Comparison of ENCODE assay signal across 19 cellular contexts in the genomic region with DNA sequence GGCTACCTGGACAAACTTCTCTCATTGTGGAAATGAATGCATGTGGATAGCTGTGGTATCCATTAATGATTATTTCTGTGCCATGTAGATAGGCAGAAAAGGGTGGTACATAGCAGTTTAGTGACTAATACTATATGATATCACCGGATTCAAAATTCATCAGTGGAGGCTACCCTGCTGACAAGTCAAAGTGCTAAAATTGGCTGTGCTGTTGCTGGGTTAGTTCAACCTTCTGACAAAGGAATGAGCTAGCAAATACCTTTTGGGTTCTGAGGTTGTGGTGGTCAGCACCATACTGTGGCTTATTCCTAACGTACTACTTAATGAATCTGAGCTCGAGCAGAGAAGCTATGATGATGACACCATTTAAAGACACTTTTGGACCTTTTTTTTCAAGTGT.
"Had no signal": no experiment of that assay in that cellular context is flagged by ENCODE, and none has a peak within 500 bp of the region (broad histone marks: within the 10 kb centered on the region; RNA-seq: fewer than 3 reads in every experiment).

No MANE protein-coding gene starts in this region.

- H3K27me3 Mint-ChIP-seq: activated CD4-positive, alpha-beta T cell treated with anti-CD3 and anti-CD28 coated beads, Interleukin-2, amount 10 ng/mL, durations not matched to agents 24 days and 14 days had no signal

- H3K36me3 Mint-ChIP-seq: mesothelial cell of epicardium, neural progenitor cell had no signal

- H3K27ac ChIP-seq: dorsolateral prefrontal cortex, hepatocyte, neural progenitor cell, ovary, sigmoid colon, stomach, testis, upper lobe of left lung had no signal

- H3K4me1 Mint-ChIP-seq: activated CD4-positive, alpha-beta T cell treated with anti-CD3 and anti-CD28 coated beads, Interleukin-2, amount 10 ng/mL, durations not matched to agents 24 days and 14 days had no signal

- H3K4me3 ChIP-seq: dorsolateral prefrontal cortex, hepatocyte, neural progenitor cell, ovary, sigmoid colon, stomach, testis, upper lobe of left lung had no signal

- ATAC-seq: activated naive CD4-positive, alpha-beta T cell treated with anti-CD3 and anti-CD28 coated beads, Interleukin-2, amount 50 U/mL, for 72 hours; activated T-cell treated with anti-CD3 and anti-CD28 coated beads, Interleukin-2, amount 50 U/mL, for 72 hours had no signal

- DNase-seq: activated CD4-positive, alpha-beta T cell treated with anti-CD3 and anti-CD28 coated beads, Interleukin-2, amount 10 ng/mL, durations not matched to agents 24 days and 14 days; activated CD4-positive, CD25-positive, alpha-beta regulatory T cell; activated CD8-positive, alpha-beta memory T cell treated with anti-CD3 and anti-CD28 coated beads, Interleukin-2, amount 50 U/mL, for 48 hours; activated gamma-delta T cell; activated T-cell treated with anti-CD3 and anti-CD28 coated beads, Interleukin-2, amount 50 U/mL, for 72 hours; dorsolateral prefrontal cortex; endodermal cell; erythroblast; ovary; sigmoid colon; stimulated activated CD4-positive, alpha-beta T cell treated with anti-CD3 and anti-CD28 coated beads, Interleukin-2, amount 100 ng/mL, for 24 hours; stomach; testis; upper lobe of left lung had no signal

- H3K4me1 ChIP-seq: stomach, testis, upper lobe of left lung had no signal

- H3K36me3 ChIP-seq: neural progenitor cell, ovary, sigmoid colon, stomach, upper lobe of left lung had no signal

- H3K27me3 ChIP-seq: hepatocyte, neural progenitor cell, ovary, sigmoid colon, stomach, testis, upper lobe of left lung had no signal

- FAIRE-seq: keratinocyte had no signal

- H3K9me3 ChIP-seq: ovary, sigmoid colon, stomach, testis, upper lobe of left lung had no signal

- H3K4me3 Mint-ChIP-seq: activated CD4-positive, alpha-beta T cell treated with anti-CD3 and anti-CD28 coated beads, Interleukin-2, amount 10 ng/mL, durations not matched to agents 24 days and 14 days; activated T-cell treated with anti-CD3 and anti-CD28 coated beads, Interleukin-2, amount 50 U/mL, for 72 hours; endodermal cell; mesothelial cell of epicardium; neural progenitor cell had no signal

- H3K27ac Mint-ChIP-seq: activated CD4-positive, alpha-beta T cell treated with anti-CD3 and anti-CD28 coated beads, Interleukin-2, amount 10 ng/mL, durations not matched to agents 24 days and 14 days; activated naive CD4-positive, alpha-beta T cell treated with anti-CD3 and anti-CD28 coated beads, Interleukin-2, amount 50 U/mL, for 72 hours; activated T-cell treated with anti-CD3 and anti-CD28 coated beads, Interleukin-2, amount 50 U/mL, for 72 hours; endodermal cell; mesothelial cell of epicardium; neural progenitor cell had no signal
